7 cellular contexts compared by ENCODE assay signal in genomic region chr12:123363385-123363742, GRCh38. TPM values are rescaled to one million over a fixed set of nuclear protein-coding genes. Genes with fewer than 3 reads are reported as not detected.
DNase-seq lines count a peak whose midpoint lies in the region; ATAC-seq, FAIRE-seq and TF ChIP-seq lines count a peak whose summit lies in the region.

No MANE protein-coding gene starts in this region.

- H3K9ac ChIP-seq in Loucy (ENCODE audit: low read depth, low read length, poor library complexity, severe bottlenecking) (peak overlapping the region; percentile 83), mammary epithelial cell (ENCODE audit: insufficient read depth, low read length) (peak overlapping the region; percentile 50)

- no peaks in the 10 kb centered on the region for H3K9me2 ChIP-seq in Loucy (replicated peaks; ENCODE audit: low read depth, low read length)

- intact Hi-C loops in mammary epithelial cell (cut with micrococcal nuclease): no loop called here

- no peak for DNase-seq in GM06990 (ENCODE audit: extremely low read depth, insufficient read length)
- DNase-seq in mammary epithelial cell: no peak
- DNase-seq in middle frontal gyrus (ENCODE audit: extremely low spot score, low spot score): no peak
- DNase-seq in D721Med (ENCODE audit: insufficient read length, low spot score): no peak

- 8% methylated on average over 9 of the region's 9 CpGs for WGBS in mammary epithelial cell (ENCODE audit: low coverage, missing lambda C conversion rate)

- H3K36me3 ChIP-seq in GM06990 (ENCODE audit: control insufficient read depth, insufficient read depth, low read length) (no peaks in the 10 kb centered on the region), Loucy (ENCODE audit: insufficient read depth, low read length) (no peaks in the 10 kb centered on the region), mammary epithelial cell (ENCODE audit: insufficient read depth, low read length) (no peaks in the 10 kb centered on the region)

- H3K4me2 ChIP-seq in Loucy (ENCODE audit: low read depth, low read length, poor library complexity, severe bottlenecking): peak overlapping the region; percentile 96
- H3K4me2 ChIP-seq in mammary epithelial cell (ENCODE audit: insufficient read depth, low read depth, low read length): peak overlapping the region; percentile 80

- H4K20me1 ChIP-seq in Loucy (ENCODE audit: insufficient read depth, low read length, poor library complexity, severe bottlenecking) (peaks cover 53% of the 10 kb centered on the region), mammary epithelial cell (ENCODE audit: insufficient read depth, low read length) (no peaks in the 10 kb centered on the region)

- H3K9me3 ChIP-seq in Loucy (ENCODE audit: insufficient read depth, low read depth, low read length) (no peaks in the 10 kb centered on the region), mammary epithelial cell (replicated peaks; ENCODE audit: insufficient read depth, low read length) (no peaks in the 10 kb centered on the region), mononuclear cell (ENCODE audit: low read depth, low read length) (no peaks in the 10 kb centered on the region)

- FAIRE-seq in D721Med (lab: Jason Lieb, UNC): no peak

- H2AFZ ChIP-seq in Loucy (ENCODE audit: low read length) (peak overlapping the region; percentile 39; the same call in 1 of the 2 replicates), mammary epithelial cell (ENCODE audit: low read depth, low read length) (peak overlapping the region; percentile 90)

- peaks cover 4% of the 10 kb centered on the region; the same call in 1 of the 2 replicates for H3F3A ChIP-seq in Loucy (ENCODE audit: low read depth)

- no peak for ATAC-seq in GM21737 (IDR thresholded peaks at IDR 0.05; ENCODE audit: unreplicated experiment)

- H3K27me3 ChIP-seq in GM06990 (replicated peaks; ENCODE audit: control insufficient read depth, insufficient read depth, low read length) (no peaks in the 10 kb centered on the region), Loucy (ENCODE audit: insufficient read depth, low read length, poor library complexity, severe bottlenecking) (no peaks in the 10 kb centered on the region), mammary epithelial cell (ENCODE audit: insufficient read depth, low read length) (no peaks in the 10 kb centered on the region), mononuclear cell (ENCODE audit: insufficient read depth, low read length) (no peaks in the 10 kb centered on the region)

- CTCF ChIA-PET in mammary epithelial cell (lab: Charles Lee; ENCODE audit: low non-redundant PET): no interaction called here

- H3K4me3 ChIP-seq in GM06990 (replicated peaks; ENCODE audit: low read depth, low read length) (peak overlapping the region; percentile 92), Loucy (ENCODE audit: low read length, poor library complexity, severe bottlenecking) (peak overlapping the region; percentile 84), mammary epithelial cell (replicated peaks in 1 of 3; ENCODE audit: insufficient read depth in 1 of 3, low read depth in 2 of 3, low read length in 3 of 3) (peak overlapping the region; percentile 85 to 90 (median 88)), mononuclear cell (ENCODE audit: low read length) (peak overlapping the region; percentile 85)

- in situ Hi-C loops in mammary epithelial cell (cut with MboI; ENCODE audit: low sequenced_read_pairs in 2 of 2): no loop called here

- H3K4me1 ChIP-seq in Loucy (ENCODE audit: insufficient read depth, low read length, poor library complexity, severe bottlenecking) (peaks cover 26% of the 10 kb centered on the region), mammary epithelial cell (ENCODE audit: insufficient read depth, low read length) (peaks cover 13% of the 10 kb centered on the region), mononuclear cell (ENCODE audit: insufficient read depth, low read length) (peaks cover 33% of the 10 kb centered on the region)

- BruUV-seq in mammary epithelial cell (replicated peaks; lab: Mats Ljungman, UMichigan): TSS peak; percentile 38

- H3K79me2 ChIP-seq in Loucy (ENCODE audit: insufficient read depth, low read length): peaks cover 63% of the 10 kb centered on the region
- H3K79me2 ChIP-seq in mammary epithelial cell (ENCODE audit: insufficient read depth, low read length): peaks cover 60% of the 10 kb centered on the region

- H3K27ac ChIP-seq in mammary epithelial cell (ENCODE audit: insufficient read depth, low read depth, low read length): peak overlapping the region; percentile 48

- dilution Hi-C loops in mammary epithelial cell (cut with HindIII; ENCODE audit: low sequenced_read_pairs): no loop called here

- no peak for TF ChIP-seq CTCF in GM06990 (IDR thresholded peaks at IDR 0.05; ENCODE audit: insufficient read depth, low read length, poor library complexity, severe bottlenecking)
- no peak for TF ChIP-seq CTCF in Loucy (conservative IDR thresholded peaks at IDR 0.05; ENCODE audit: low read length)
- TF ChIP-seq CTCF in mammary epithelial cell (conservative IDR thresholded peaks at IDR 0.05 in 1 of 2, IDR thresholded peaks at IDR 0.05 in 1 of 2; ENCODE audit: extremely low read depth in 1 of 2, insufficient read depth in 1 of 2, low read depth in 1 of 2, low read length in 2 of 2): no peak
- no peak for TF ChIP-seq CTCF in D721Med (IDR thresholded peaks at IDR 0.05; ENCODE audit: insufficient read depth, missing control alignments)

RNA-seq across cellular contexts. Expression of gene SBNO1, which starts 1.3 kb away (rescaled TPM):
- total RNA-seq in mammary epithelial cell (10 to 100 TPM; 31.3 to 32.9 TPM), mononuclear cell (43.6 TPM)
- 8.0 TPM for polyA plus RNA-seq in mammary epithelial cell
- polyA minus RNA-seq in mammary epithelial cell: 48.6 TPM

RNA-seq across cellular contexts. Expression of gene KMT5A, which starts 20.6 kb away (rescaled TPM):
- total RNA-seq in mammary epithelial cell: 10 to 100 TPM; 43.0 to 76.3 TPM
- polyA plus RNA-seq in mammary epithelial cell: 33.9 TPM
- 33.5 TPM for polyA minus RNA-seq in mammary epithelial cell
- total RNA-seq in mononuclear cell: 40.3 TPM
